Comparison of ENCODE assay signal across 13 cellular contexts in genomic region chr4:83929550-83929949, GRCh38.
DNase-seq lines count a peak whose midpoint lies in the region; ATAC-seq lines count a peak whose summit lies in the region.
"Had no signal": no experiment of that assay in that cellular context is flagged by ENCODE, and none has a peak within 500 bp of the region (broad histone marks: within the 10 kb centered on the region; RNA-seq: fewer than 3 reads in every experiment).

No MANE protein-coding gene starts in this region.

- DNase-seq in NCI-H1105 treated with DMSO at 0.1 percent for 48 hours (lab: John Stamatoyannopoulos, UW) (peak; percentile 17), NCI-H1105 (lab: John Stamatoyannopoulos, UW) (no peak), NCI-H748 treated with DMSO at 0.1 percent for 48 hours (lab: John Stamatoyannopoulos, UW) (peak; percentile 30), kidney tubule cell (ENCODE audit: low spot score) (peak; percentile 10)
- DNase-seq in activated CD4-positive, alpha-beta T cell treated with anti-CD3 and anti-CD28 coated beads, Interleukin-2, amount 50 U/mL, for 48 hours = no peak
- DNase-seq: ACHN; CD4-positive, CD25-positive, alpha-beta regulatory T cell; DND-41; GDM1; HCEC 1CT; HFFc6 had no signal

- no peak for ATAC-seq in GM18858 (IDR thresholded peaks at IDR 0.05; ENCODE audit: unreplicated experiment)
- no peak for ATAC-seq in GM18907 (IDR thresholded peaks at IDR 0.05; ENCODE audit: unreplicated experiment)

Comparison
In these comparisons a context has a peak if more than half of its experiments do, and no peak if none do; other contexts are left out.
1. DNase-seq: peak in NCI-H1105 treated with DMSO at 0.1 percent for 48 hours (single experiment), NCI-H748 treated with DMSO at 0.1 percent for 48 hours (single experiment) and kidney tubule cell (single experiment); none in NCI-H1105 (single experiment) and activated CD4-positive, alpha-beta T cell treated with anti-CD3 and anti-CD28 coated beads, Interleukin-2, amount 50 U/mL, for 48 hours (0 of 2).